Comparison of ENCODE assay signal across 9 cellular contexts in the genomic region with DNA sequence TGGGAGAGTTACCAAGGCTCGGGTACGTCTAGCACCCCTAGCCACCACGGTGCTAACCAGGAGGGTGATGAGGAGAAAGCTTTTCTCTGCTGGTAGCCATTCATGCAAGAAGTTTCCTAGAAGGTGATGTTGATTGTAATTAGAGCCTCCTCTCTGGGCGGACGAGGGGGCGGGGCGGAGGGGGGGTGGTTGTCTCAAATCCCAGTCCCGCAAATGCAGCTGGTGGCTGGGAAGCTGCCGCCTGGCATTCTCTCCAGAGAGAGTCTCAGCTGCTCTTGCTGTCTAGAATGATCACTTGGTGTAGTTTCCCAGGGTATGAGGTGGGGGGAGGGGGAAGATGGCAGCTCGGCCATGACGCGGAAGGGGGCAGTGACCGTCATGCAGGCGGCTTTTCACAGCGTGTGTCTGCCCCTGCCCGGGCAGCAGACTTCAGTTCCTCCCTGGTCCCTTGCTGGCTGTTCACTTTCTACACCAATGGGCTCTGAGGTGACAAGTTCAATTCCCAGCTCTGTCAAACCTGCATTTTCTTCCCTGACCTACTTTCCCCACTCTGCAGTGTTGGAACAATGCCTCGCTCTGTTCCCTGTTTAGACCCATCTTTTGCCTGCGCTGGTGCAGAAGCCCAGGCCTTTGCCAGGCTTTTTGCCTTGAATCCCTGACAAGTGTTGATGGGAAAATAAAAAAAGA.
DNase-seq lines count a peak whose midpoint lies in the region; ATAC-seq and TF ChIP-seq lines count a peak whose summit lies in the region.
"Had no signal": no experiment of that assay in that cellular context is flagged by ENCODE, and none has a peak within 500 bp of the region (broad histone marks: within the 10 kb centered on the region; RNA-seq: fewer than 3 reads in every experiment).

No MANE protein-coding gene starts in this region.

- ATAC-seq in thoracic aorta (ENCODE audit: insufficient number of reproducible peaks, low FRiP score, low read depth) (no peak), GM19328 (IDR thresholded peaks at IDR 0.05; ENCODE audit: unreplicated experiment) (no peak), GM21528 (IDR thresholded peaks at IDR 0.05; ENCODE audit: low FRiP score, unreplicated experiment) (no peak)

- H3K36me3 ChIP-seq in ectodermal cell (ENCODE audit: control insufficient read depth, insufficient read depth, low read length) (no peaks in the 10 kb centered on the region), thoracic aorta (no peaks in the 10 kb centered on the region)
- H3K36me3 ChIP-seq: Peyer's patch had no signal

- peaks cover 38% of the 10 kb centered on the region for H3K4me1 ChIP-seq in ectodermal cell (ENCODE audit: control insufficient read depth, insufficient read depth, low read length)
- peaks cover 4 to 32% of the 10 kb centered on the region in 2 donors for H3K4me1 ChIP-seq in thoracic aorta (ENCODE audit: control insufficient read depth in 1 of 2, low read depth in 2 of 2)

- H3K9me3 ChIP-seq in ectodermal cell (ENCODE audit: control insufficient read depth, low read length) (no peaks in the 10 kb centered on the region), thoracic aorta (no peaks in the 10 kb centered on the region)
- H3K9me3 ChIP-seq: Peyer's patch had no signal

- peak overlapping the region; percentile 7 for H3K4me3 ChIP-seq in ectodermal cell (ENCODE audit: insufficient read depth, low read depth, low read length)
- H3K4me3 ChIP-seq in thoracic aorta = peak overlapping the region; percentile 42
- H3K4me3 ChIP-seq: Peyer's patch had no signal

- whole genome bisulfite sequencing in ectodermal cell, 2 experiments = 11% methylated on average over 18 of the region's 18 CpGs

- peak; percentile 39 for DNase-seq in NCI-H2196 (lab: John Stamatoyannopoulos, UW; ENCODE audit: unreplicated experiment)
- peak; percentile 91 for DNase-seq in medulla oblongata (ENCODE audit: extremely low spot score)
- no peak for DNase-seq in thoracic aorta (ENCODE audit: low spot score)
- no peak for DNase-seq in GDM1 (lab: John Stamatoyannopoulos, UW)
- DNase-seq: immature natural killer cell, Peyer's patch had no signal

- no peak for TF ChIP-seq CTCF in thoracic aorta (IDR thresholded peaks at IDR 0.05)

- H3K27me3 ChIP-seq in ectodermal cell (ENCODE audit: control insufficient read depth, insufficient read depth, low read length, poor library complexity, severe bottlenecking) (no peaks in the 10 kb centered on the region), thoracic aorta (replicated peaks; ENCODE audit: insufficient read depth) (no peaks in the 10 kb centered on the region)
- H3K27me3 ChIP-seq: Peyer's patch had no signal

- no peak overlapping the region for H3K27ac ChIP-seq in ectodermal cell (ENCODE audit: insufficient read depth, low read depth, low read length, poor library complexity, severe bottlenecking)
- H3K27ac ChIP-seq in thoracic aorta = peak overlapping the region; percentile 1 to 37

Comparison
In these comparisons a context has a peak if more than half of its experiments do, and no peak if none do; other contexts are left out.
1. DNase-seq: peak in NCI-H2196 (single experiment) and medulla oblongata (single experiment); none in thoracic aorta (single experiment) and GDM1 (single experiment).